11 cellular contexts compared by ENCODE assay signal in the genomic region with DNA sequence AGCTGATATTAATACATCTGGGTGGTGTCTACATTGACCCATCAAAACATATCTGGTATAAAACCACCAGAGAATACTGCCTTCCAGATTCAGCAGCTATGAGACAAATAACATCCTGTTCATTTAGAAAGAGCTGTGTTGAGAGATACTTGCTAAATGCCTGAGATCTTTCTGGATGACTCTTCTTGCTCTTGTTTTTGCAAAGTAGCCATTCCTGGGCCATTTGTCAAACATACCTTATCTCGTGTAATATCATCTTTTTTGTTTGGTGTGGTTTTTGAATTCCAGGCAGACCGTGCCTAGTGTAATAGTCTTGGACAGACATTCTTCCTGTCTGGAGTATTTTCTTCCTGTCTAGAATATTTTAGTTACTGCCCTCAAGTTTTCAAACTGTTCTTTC.
DNase-seq lines count a peak whose midpoint lies in the region; ATAC-seq and TF ChIP-seq lines count a peak whose summit lies in the region.
"Had no signal": no experiment of that assay in that cellular context is flagged by ENCODE, and none has a peak within 500 bp of the region (broad histone marks: within the 10 kb centered on the region; RNA-seq: fewer than 3 reads in every experiment).

No MANE protein-coding gene starts in this region.

- peak overlapping the region in 3 of 4 donors; percentile 28 to 46 (median 39) for H3K27ac ChIP-seq in gastroesophageal sphincter
- peak overlapping the region; percentile 49 to 68 for H3K27ac ChIP-seq in ovary
- no peak overlapping the region for H3K27ac ChIP-seq in WERI-Rb-1
- H3K27ac ChIP-seq: BLaER1 treated with 17β-estradiol and CSF1 and Interleukin-3, amounts not matched to agents 10 nM and 100 nM had no signal

- DNase-seq in AG20443 (ENCODE audit: low spot score) (peak; percentile 64), SW480 (ENCODE audit: low spot score) (peak; percentile 39), ovary (no peak), WERI-Rb-1 (no peak), progenitor cell of endocrine pancreas (ENCODE audit: low spot score, unreplicated experiment) (no peak), epidermal melanocyte (ENCODE audit: insufficient read length, low spot score) (no peak)
- no peak for DNase-seq in naive thymus-derived CD8-positive, alpha-beta T cell
- DNase-seq: activated B cell treated with CpG ODN at 0.5 μM for 24 hours; stimulated activated CD4-positive, alpha-beta T cell treated with anti-CD3 and anti-CD28 coated beads, Interleukin-2, amount 100 ng/mL, for 48 hours had no signal

- no peaks in the 10 kb centered on the region for H3K27me3 Mint-ChIP-seq in progenitor cell of endocrine pancreas
- peaks cover 0 to 11% (median 2%) of the 10 kb centered on the region in 5 donors for H3K27me3 Mint-ChIP-seq in naive thymus-derived CD8-positive, alpha-beta T cell

- H3K4me3 Mint-ChIP-seq in progenitor cell of endocrine pancreas (ENCODE audit: low read depth), result no peak overlapping the region
- no peak overlapping the region for H3K4me3 Mint-ChIP-seq in naive thymus-derived CD8-positive, alpha-beta T cell
- H3K4me3 Mint-ChIP-seq: activated B cell treated with CpG ODN at 0.5 μM for 24 hours had no signal

- H3K27me3 ChIP-seq in gastroesophageal sphincter (no peaks in the 10 kb centered on the region), ovary (no peaks in the 10 kb centered on the region), WERI-Rb-1 (ENCODE audit: insufficient read depth, low read depth, severe bottlenecking) (no peaks in the 10 kb centered on the region)
- H3K27me3 ChIP-seq: BLaER1 treated with 17β-estradiol and CSF1 and Interleukin-3, amounts not matched to agents 10 nM and 100 nM had no signal

- TF ChIP-seq EP300 in gastroesophageal sphincter (IDR thresholded peaks at IDR 0.05), result no peak
- TF ChIP-seq EP300 in ovary (IDR thresholded peaks at IDR 0.05), result no peak

- H3K4me1 ChIP-seq in gastroesophageal sphincter (peaks cover 2 to 46% (median 17%) of the 10 kb centered on the region in 3 donors), ovary (ENCODE audit: insufficient read depth) (peaks cover 22% of the 10 kb centered on the region)

- H3K9me3 Mint-ChIP-seq in progenitor cell of endocrine pancreas (ENCODE audit: low read depth), result no peaks in the 10 kb centered on the region
- no peaks in the 10 kb centered on the region for H3K9me3 Mint-ChIP-seq in naive thymus-derived CD8-positive, alpha-beta T cell
- H3K9me3 Mint-ChIP-seq: activated B cell treated with CpG ODN at 0.5 μM for 24 hours had no signal

- H3K36me3 Mint-ChIP-seq in progenitor cell of endocrine pancreas (ENCODE audit: insufficient read depth), result no peaks in the 10 kb centered on the region
- H3K36me3 Mint-ChIP-seq in naive thymus-derived CD8-positive, alpha-beta T cell, result no peaks in the 10 kb centered on the region

- intact Hi-C loops in ovary (cut with DNase I), result no loop called here

- 0 to 50% methylated on average over 1 to 2 of the region's 2 CpGs for WGBS in gastroesophageal sphincter (ENCODE audit: low coverage in 1 of 2), 2 donors
- WGBS in ovary, 3 donors, result 1 to 2% (median 1%) methylated on average over 2 of the region's 2 CpGs

- H3K27ac Mint-ChIP-seq in progenitor cell of endocrine pancreas, result no peak overlapping the region
- H3K27ac Mint-ChIP-seq in naive thymus-derived CD8-positive, alpha-beta T cell, result peak overlapping the region in 1 of 10 donors; percentile 62
- H3K27ac Mint-ChIP-seq: activated B cell treated with CpG ODN at 0.5 μM for 24 hours had no signal

- POLR2A ChIA-PET in naive thymus-derived CD8-positive, alpha-beta T cell (lab: Charles Lee), result no interaction called here

- peaks cover 46% of the 10 kb centered on the region for H3K4me1 Mint-ChIP-seq in progenitor cell of endocrine pancreas (ENCODE audit: low read depth)
- H3K4me1 Mint-ChIP-seq in naive thymus-derived CD8-positive, alpha-beta T cell, result peaks cover 2 to 5% (median 3%) of the 10 kb centered on the region in 4 donors
- H3K4me1 Mint-ChIP-seq: activated B cell treated with CpG ODN at 0.5 μM for 24 hours had no signal

- peak; percentile 65 for ATAC-seq in gastroesophageal sphincter
- ATAC-seq in naive thymus-derived CD8-positive, alpha-beta T cell, result no peak

- TF ChIP-seq POLR2A in gastroesophageal sphincter (IDR thresholded peaks at IDR 0.05) (no peak), ovary (IDR thresholded peaks at IDR 0.05) (no peak)

- H3K4me3 ChIP-seq in gastroesophageal sphincter (no peak overlapping the region), ovary (no peak overlapping the region), WERI-Rb-1 (ENCODE audit: low read depth, low read length) (no peak overlapping the region)
- H3K4me3 ChIP-seq: BLaER1 treated with 17β-estradiol and CSF1 and Interleukin-3, amounts not matched to agents 10 nM and 100 nM had no signal

- H3K36me3 ChIP-seq in gastroesophageal sphincter, result no peaks in the 10 kb centered on the region
- no peaks in the 10 kb centered on the region for H3K36me3 ChIP-seq in ovary
- no peaks in the 10 kb centered on the region; the same call in 1 of the 2 replicates for H3K36me3 ChIP-seq in WERI-Rb-1
- H3K36me3 ChIP-seq: BLaER1 treated with 17β-estradiol and CSF1 and Interleukin-3, amounts not matched to agents 10 nM and 100 nM had no signal

- TF ChIP-seq CTCF in gastroesophageal sphincter (IDR thresholded peaks at IDR 0.05) (no peak), ovary (IDR thresholded peaks at IDR 0.05) (no peak), WERI-Rb-1 (IDR thresholded peaks at IDR 0.05; ENCODE audit: low read depth, low read length) (no peak), progenitor cell of endocrine pancreas (IDR thresholded peaks at IDR 0.05; ENCODE audit: unreplicated experiment) (no peak)

- H3K9me3 ChIP-seq in gastroesophageal sphincter (no peaks in the 10 kb centered on the region), ovary (no peaks in the 10 kb centered on the region), WERI-Rb-1 (ENCODE audit: severe bottlenecking) (no peaks in the 10 kb centered on the region)
- H3K9me3 ChIP-seq: BLaER1 treated with 17β-estradiol and CSF1 and Interleukin-3, amounts not matched to agents 10 nM and 100 nM had no signal

Comparison
In these comparisons a context has a peak if more than half of its experiments do, and no peak if none do; other contexts are left out.
1. DNase-seq: peak in AG20443 (single experiment) and SW480 (single experiment); none in ovary (0 of 5), WERI-Rb-1 (single experiment), progenitor cell of endocrine pancreas (single experiment), naive thymus-derived CD8-positive, alpha-beta T cell (0 of 10) and epidermal melanocyte (single experiment).